ENCODE assay signal across 27 cellular contexts in the genomic region with DNA sequence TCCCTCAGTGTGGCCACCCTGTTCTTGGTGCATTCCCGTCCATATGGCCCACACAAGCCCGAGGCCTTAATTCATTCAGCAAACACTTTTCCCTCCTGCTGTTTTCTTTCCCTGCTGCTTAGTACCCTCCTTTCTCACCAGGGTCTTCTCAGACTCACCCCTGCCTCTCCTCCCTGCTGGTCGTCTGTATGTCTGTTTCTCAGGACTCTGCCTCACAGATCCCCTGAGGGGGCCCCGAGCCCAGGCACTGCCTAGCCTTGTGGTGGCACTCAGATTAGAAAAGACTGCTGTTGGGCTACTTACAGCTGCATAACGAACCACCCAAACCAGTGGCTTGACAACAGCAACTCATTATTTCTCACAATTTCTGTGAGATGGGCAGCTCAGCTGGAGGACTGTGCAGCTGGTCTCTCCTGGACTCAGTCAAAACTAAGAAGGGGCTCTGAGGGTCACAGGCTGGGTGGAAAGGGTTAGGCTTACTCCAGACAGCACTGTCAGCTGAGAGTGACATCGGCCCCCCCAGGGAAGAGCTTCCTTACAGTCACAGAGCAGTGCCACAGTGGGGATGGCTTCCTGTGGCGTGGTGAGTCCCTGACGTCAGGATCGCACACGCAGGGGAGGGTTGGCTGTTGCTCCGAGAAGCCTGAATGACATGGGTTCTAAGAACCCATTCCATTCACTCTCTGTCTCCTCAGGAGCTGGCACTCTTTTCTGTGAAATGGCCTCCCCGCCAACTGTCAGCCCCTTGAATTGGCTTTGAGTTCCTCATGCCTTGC.
DNase-seq lines count a peak whose midpoint lies in the region; FAIRE-seq and TF ChIP-seq lines count a peak whose summit lies in the region.
"Had no signal": no experiment of that assay in that cellular context is flagged by ENCODE, and none has a peak within 500 bp of the region (broad histone marks: within the 10 kb centered on the region; RNA-seq: fewer than 3 reads in every experiment).

No MANE protein-coding gene starts in this region.

- no peaks in the 10 kb centered on the region for H3K36me3 Mint-ChIP-seq in activated naive CD4-positive, alpha-beta T cell treated with anti-CD3 and anti-CD28 coated beads for 36 hours (ENCODE audit: low read depth)
- H3K36me3 Mint-ChIP-seq: neural progenitor cell had no signal

- H3K9me3 Mint-ChIP-seq in activated naive CD4-positive, alpha-beta T cell treated with anti-CD3 and anti-CD28 coated beads for 36 hours = peaks cover under 1% of the 10 kb centered on the region
- H3K9me3 Mint-ChIP-seq: activated naive CD4-positive, alpha-beta T cell treated with anti-CD3 and anti-CD28 coated beads, Interleukin-2, amount 50 U/mL, for 24 hours; neural progenitor cell had no signal

- no peaks in the 10 kb centered on the region for H3K79me1 ChIP-seq in trophoblast cell (ENCODE audit: low read length)

- H3K27ac Mint-ChIP-seq in activated naive CD4-positive, alpha-beta T cell treated with anti-CD3 and anti-CD28 coated beads for 36 hours = no peak overlapping the region
- H3K27ac Mint-ChIP-seq: activated naive CD4-positive, alpha-beta T cell treated with anti-CD3 and anti-CD28 coated beads, Interleukin-2, amount 50 U/mL, for 24 hours; neural progenitor cell; stimulated activated naive B cell treated with anti-CD40 and anti-IgM and Interleukin-4, amounts not matched to agents 10 μg/mL and 1 μg/mL and 100 μg/mL, for 72 hours had no signal

- POLR2A ChIA-PET in HEK293 (lab: Yijun Ruan, JAX) = no interaction called here

- H3K9me3 ChIP-seq in HEK293 (ENCODE audit: control insufficient read depth, insufficient read depth, low read depth, low read length) (no peaks in the 10 kb centered on the region), trophoblast cell (ENCODE audit: insufficient read depth, low read depth, low read length) (no peaks in the 10 kb centered on the region)
- H3K9me3 ChIP-seq: mucosa of descending colon, Peyer's patch, right lobe of liver, tibial artery had no signal

- no peaks in the 10 kb centered on the region for H3K79me2 ChIP-seq in trophoblast cell (ENCODE audit: control insufficient read depth, insufficient read depth, low read length, poor library complexity)

- no peak overlapping the region for H3K9ac ChIP-seq in trophoblast cell (ENCODE audit: low read length)
- H3K9ac ChIP-seq: KMS-11, neural progenitor cell had no signal

- no peak overlapping the region for H3K4ac ChIP-seq in trophoblast cell (ENCODE audit: low read depth, low read length)

- no peak overlapping the region for H4K8ac ChIP-seq in trophoblast cell (ENCODE audit: low read depth, low read length)

- CTCF ChIA-PET in activated naive CD4-positive, alpha-beta T cell treated with anti-CD3 and anti-CD28 coated beads for 36 hours (lab: Charles Lee) = no interaction called here
- CTCF ChIA-PET in HEK293 (lab: Yijun Ruan, JAX) = interaction anchor here (0.8 kb wide), 1 partner anchor 14 kb away, joined by 3 read pairs; no protein-coding TSS in a partner anchor

- no peak overlapping the region for H2BK12ac ChIP-seq in trophoblast cell (ENCODE audit: low read length)

- H2BK120ac ChIP-seq in trophoblast cell (ENCODE audit: insufficient read depth, low read length, poor library complexity) = no peak overlapping the region

- H3K4me3 Mint-ChIP-seq in activated naive CD4-positive, alpha-beta T cell treated with anti-CD3 and anti-CD28 coated beads for 36 hours = no peak overlapping the region
- H3K4me3 Mint-ChIP-seq: activated naive CD4-positive, alpha-beta T cell treated with anti-CD3 and anti-CD28 coated beads, Interleukin-2, amount 50 U/mL, for 24 hours; neural progenitor cell; stimulated activated naive B cell treated with anti-CD40 and anti-IgM and Interleukin-4, amounts not matched to agents 10 μg/mL and 1 μg/mL and 100 μg/mL, for 72 hours had no signal

- no peak overlapping the region for H2AFZ ChIP-seq in trophoblast cell (ENCODE audit: insufficient read depth, low read length, poor library complexity)
- H2AFZ ChIP-seq: neural progenitor cell had no signal

- WGBS in trophoblast cell (ENCODE audit: extremely low coverage, insufficient coverage, insufficient read length) = no CpG with 5 or more reads among the region's 12 CpGs

- no peak overlapping the region for H2AK5ac ChIP-seq in trophoblast cell (ENCODE audit: low read length)

- H4K91ac ChIP-seq in trophoblast cell (ENCODE audit: low read depth, low read length) = no peak overlapping the region

- H3K27me3 ChIP-seq in trophoblast cell (ENCODE audit: insufficient read depth, low read length) = no peaks in the 10 kb centered on the region
- H3K27me3 ChIP-seq: neural progenitor cell, Peyer's patch, right lobe of liver, tibial artery had no signal

- no peak overlapping the region for H3K18ac ChIP-seq in trophoblast cell (ENCODE audit: low read length)

- TF ChIP-seq CTCF in HEK293 (tag by site-specific recombination; IDR thresholded peaks at IDR 0.05) = no peak
- no peak for TF ChIP-seq CTCF in GM13976 (IDR thresholded peaks at IDR 0.05; ENCODE audit: borderline replicate concordance, control extremely low read depth, extremely low read depth, insufficient read depth, missing control alignments)

- no peak overlapping the region for H3K23ac ChIP-seq in trophoblast cell (ENCODE audit: low read length)

- H3K36me3 ChIP-seq in HEK293 (ENCODE audit: control insufficient read depth in 2 of 2, insufficient read depth in 1 of 2, low read length in 2 of 2) (no peaks in the 10 kb centered on the region), trophoblast cell (ENCODE audit: control insufficient read depth in 1 of 2, insufficient read depth in 2 of 2, low read length in 2 of 2) (no peaks in the 10 kb centered on the region)
- H3K36me3 ChIP-seq: neural progenitor cell, Peyer's patch, right lobe of liver, tibial artery had no signal

- DNase-seq in activated naive CD4-positive, alpha-beta T cell treated with anti-CD3 and anti-CD28 coated beads for 36 hours = peak; percentile 32
- no peak for DNase-seq in activated naive CD4-positive, alpha-beta T cell treated with anti-CD3 and anti-CD28 coated beads, Interleukin-2, amount 50 U/mL, for 16 hours
- DNase-seq in activated CD8-positive, alpha-beta memory T cell treated with anti-CD3 and anti-CD28 coated beads, Interleukin-2, amount 50 U/mL, for 4 hours = peak; percentile 32
- DNase-seq in trophoblast cell (no peak), GM13976 (ENCODE audit: low spot score) (no peak), GM12892 (ENCODE audit: insufficient read length) (no peak), EL (no peak)
- DNase-seq: activated T-cell treated with anti-CD3 and anti-CD28 coated beads for 4 hours; C1 segment of cervical spinal cord; H7; kidney; mucosa of descending colon; NCI-H1436 treated with DMSO at 0.1 percent for 48 hours; NCI-H510A treated with DMSO at 0.1 percent for 48 hours; NK-92 treated with Interleukin-12 subunit alpha and Interleukin-12 subunit beta, amount 100 ng/mL, for 24 hours; Peyer's patch; right lobe of liver; SIG-M5; stimulated activated CD4-positive, alpha-beta T cell treated with anti-CD3 and anti-CD28 coated beads, Interleukin-12 subunit alpha, Interleukin-12 subunit beta, amount 100 ng/mL, for 4 hours; stimulated activated CD4-positive, alpha-beta T cell treated with anti-CD3 and anti-CD28 coated beads, Interleukin-4, amount 100 ng/mL, for 24 hours; stimulated activated naive B cell treated with anti-CD40 and anti-IgM and Interleukin-4, amounts not matched to agents 10 μg/mL and 1 μg/mL and 100 μg/mL, for 72 hours; tibial artery had no signal

- no peak overlapping the region for H3K27ac ChIP-seq in HEK293 (ENCODE audit: extremely low read depth, low read depth, low read length)
- H3K27ac ChIP-seq in trophoblast cell (ENCODE audit: low read depth, low read length) = no peak overlapping the region
- H3K27ac ChIP-seq: KMS-11, neural progenitor cell, Peyer's patch, right lobe of liver, tibial artery had no signal

- intact Hi-C loops in activated naive CD4-positive, alpha-beta T cell treated with anti-CD3 and anti-CD28 coated beads for 36 hours (cut with micrococcal nuclease) = no loop called here

- no peak overlapping the region for H3K4me2 ChIP-seq in trophoblast cell (ENCODE audit: low read length)
- H3K4me2 ChIP-seq: KMS-11, neural progenitor cell had no signal

- H4K12ac ChIP-seq in trophoblast cell (ENCODE audit: low read depth, low read length) = peak overlapping the region; percentile 38

- in situ Hi-C loops in GM13976 (cut with MboI; ENCODE audit: low sequenced_read_pairs, unreplicated experiment) = no loop called here

- H3K27me3 Mint-ChIP-seq in activated naive CD4-positive, alpha-beta T cell treated with anti-CD3 and anti-CD28 coated beads for 36 hours (ENCODE audit: low read depth) = no peaks in the 10 kb centered on the region
- H3K27me3 Mint-ChIP-seq: activated naive CD4-positive, alpha-beta T cell treated with anti-CD3 and anti-CD28 coated beads, Interleukin-2, amount 50 U/mL, for 24 hours had no signal

- no peak overlapping the region for H3K4me3 ChIP-seq in HEK293 (ENCODE audit: low read depth, low read length)
- H3K4me3 ChIP-seq in trophoblast cell (ENCODE audit: low read depth, low read length) = no peak overlapping the region
- H3K4me3 ChIP-seq: mucosa of descending colon, neural progenitor cell, Peyer's patch, right lobe of liver, tibial artery had no signal

- H3K4me1 Mint-ChIP-seq in activated naive CD4-positive, alpha-beta T cell treated with anti-CD3 and anti-CD28 coated beads for 36 hours (ENCODE audit: low read depth) = peaks cover 67% of the 10 kb centered on the region

- H3K14ac ChIP-seq in trophoblast cell (ENCODE audit: low read length) = no peak overlapping the region

- H3K4me1 ChIP-seq in HEK293 (ENCODE audit: control insufficient read depth, insufficient read depth, low read length) (no peaks in the 10 kb centered on the region), trophoblast cell (ENCODE audit: control insufficient read depth in 1 of 2, insufficient read depth in 2 of 2, low read length in 2 of 2) (no peaks in the 10 kb centered on the region)
- H3K4me1 ChIP-seq: neural progenitor cell, Peyer's patch, right lobe of liver had no signal

- H2BK5ac ChIP-seq in trophoblast cell (ENCODE audit: low read depth, low read length, poor library complexity) = no peak overlapping the region

- FAIRE-seq in GM12892 (lab: Jason Lieb, UNC) = no peak
- FAIRE-seq: D721Med, kidney had no signal

- TF ChIP-seq POLR2A in GM12892 (IDR thresholded peaks at IDR 0.05; ENCODE audit: low read depth, low read length) = no peak

TF ChIP-seq in HEK293, 187 proteins besides CTCF, POLR2A, EP300 and RAD21:
- no peak for TF ChIP-seq ZNF214 (tag by site-specific recombination; IDR thresholded peaks at IDR 0.05; ENCODE audit: borderline replicate concordance)
- TF ChIP-seq KLF10 (tag by site-specific recombination; IDR thresholded peaks at IDR 0.05) = no peak
- TF ChIP-seq ZIC2 (tag by site-specific recombination; IDR thresholded peaks at IDR 0.05) = peak; percentile 87

Comparison
In these comparisons a context has a peak if more than half of its experiments do, and no peak if none do; other contexts are left out.
1. DNase-seq: peak in activated naive CD4-positive, alpha-beta T cell treated with anti-CD3 and anti-CD28 coated beads for 36 hours (single experiment) and activated CD8-positive, alpha-beta memory T cell treated with anti-CD3 and anti-CD28 coated beads, Interleukin-2, amount 50 U/mL, for 4 hours (single experiment); none in activated naive CD4-positive, alpha-beta T cell treated with anti-CD3 and anti-CD28 coated beads, Interleukin-2, amount 50 U/mL, for 16 hours (single experiment), trophoblast cell (0 of 2), GM13976 (single experiment), GM12892 (single experiment) and EL (single experiment).